ENCODE assay signal across 1 cellular context in the genomic region with DNA sequence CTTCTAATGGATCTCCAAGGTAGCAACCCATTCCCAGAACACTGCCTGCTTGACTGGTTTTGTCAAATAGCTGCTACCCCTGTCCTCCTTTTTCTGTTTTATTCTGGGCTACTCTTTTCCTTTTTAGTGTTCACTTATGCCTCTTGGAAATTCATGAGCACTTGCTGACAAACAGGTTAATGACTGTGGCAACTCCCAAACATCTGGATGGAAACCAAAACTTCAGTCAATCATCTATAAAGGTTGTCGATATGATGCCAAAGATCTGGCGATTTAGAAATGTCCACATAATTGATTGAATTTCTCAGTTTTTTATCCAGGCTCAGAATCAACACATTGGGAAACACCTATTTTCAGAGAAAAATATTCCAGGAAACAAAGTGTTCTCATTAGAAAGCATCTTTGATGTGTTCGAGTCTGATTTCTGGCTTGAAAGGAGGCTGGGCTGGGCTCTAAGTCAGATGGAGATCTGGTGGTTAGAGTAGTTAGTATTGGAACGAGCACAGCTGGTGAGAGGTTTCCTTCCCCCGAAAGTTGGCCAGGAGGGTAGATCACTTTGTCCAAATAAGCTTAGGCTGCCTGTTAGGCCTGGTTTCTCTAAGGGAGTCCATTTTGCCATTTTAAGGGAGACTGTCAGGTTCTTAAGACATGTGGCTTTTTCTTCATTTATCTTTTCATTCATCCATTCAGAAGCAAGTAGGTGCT.
TF ChIP-seq lines count a peak whose summit lies in the region.

No MANE protein-coding gene starts in this region.

TF ChIP-seq in GM23338, 12 proteins besides CTCF, POLR2A, EP300 and RAD21 (continued from another document):
- no peak for TF ChIP-seq REST (IDR thresholded peaks at IDR 0.05; ENCODE audit: unreplicated experiment)
- TF ChIP-seq ZNF114 (CRISPR knock-in tag; IDR thresholded peaks at IDR 0.05) = no peak
- no peak for TF ChIP-seq POLR2AphosphoS5 (IDR thresholded peaks at IDR 0.05; ENCODE audit: low read depth)
- TF ChIP-seq EZH2phosphoT487 (IDR thresholded peaks at IDR 0.05; ENCODE audit: unreplicated experiment) = no peak
- TF ChIP-seq JUNB (IDR thresholded peaks at IDR 0.05; ENCODE audit: unreplicated experiment) = no peak
- no peak for TF ChIP-seq ZNF462 (CRISPR knock-in tag; IDR thresholded peaks at IDR 0.05)
- no peak for TF ChIP-seq STAT1 (IDR thresholded peaks at IDR 0.05; ENCODE audit: unreplicated experiment)
- no peak for TF ChIP-seq ZNF331 (CRISPR knock-in tag; IDR thresholded peaks at IDR 0.05; ENCODE audit: low read depth)
